Comparison of ENCODE assay signal across 9 cellular contexts in the genomic region with DNA sequence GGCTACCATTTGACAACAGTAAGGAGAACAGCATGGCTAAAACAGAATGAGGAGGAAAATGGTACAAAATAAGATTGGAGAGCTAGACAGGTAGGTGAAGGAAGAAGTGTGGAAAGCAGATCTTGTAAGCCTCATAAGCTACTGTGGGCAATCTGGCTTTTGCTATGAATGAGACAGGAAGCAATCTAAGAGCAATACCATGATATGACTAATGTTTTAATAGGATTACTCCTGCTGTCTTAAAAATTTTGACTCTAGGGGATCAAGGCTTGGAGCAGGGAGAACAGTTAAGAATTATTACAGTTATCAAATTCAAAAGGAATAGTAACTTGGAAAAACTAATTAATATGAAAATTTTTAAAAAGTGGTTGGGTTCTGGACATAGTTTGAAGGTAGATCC.
"Had no signal": no experiment of that assay in that cellular context is flagged by ENCODE, and none has a peak within 500 bp of the region (broad histone marks: within the 10 kb centered on the region; RNA-seq: fewer than 3 reads in every experiment).

No MANE protein-coding gene starts in this region.

- H2AFZ ChIP-seq: GM23338 had no signal

- H3K4me3 ChIP-seq: GM23338, K562 had no signal

- FAIRE-seq: H1, H54, HTR-8/SVneo, K562 had no signal

- DNase-seq: H9, HCEC 1CT, IMR-90, KG1 had no signal

- ATAC-seq: GM23338, K562 had no signal

- H3K4me2 ChIP-seq: GM23338 had no signal
